21 cellular contexts compared by ENCODE assay signal in genomic region chr10:78354101-78354500, GRCh38.
"Had no signal": no experiment of that assay in that cellular context is flagged by ENCODE, and none has a peak within 500 bp of the region (broad histone marks: within the 10 kb centered on the region; RNA-seq: fewer than 3 reads in every experiment).

No MANE protein-coding gene starts in this region.

- H3K9me3 Mint-ChIP-seq: dendritic cell treated with granulocyte-macrophage colony-stimulating factor and Interleukin-4, amounts not matched to agents 40 ng/mL and 50 ng/mL, for 4 days; effector memory CD8-positive, alpha-beta T cell; naive thymus-derived CD8-positive, alpha-beta T cell; neural crest cell; type B pancreatic cell had no signal

- ATAC-seq: effector memory CD8-positive, alpha-beta T cell; heart left ventricle; left lobe of liver; mucosa of descending colon; naive thymus-derived CD8-positive, alpha-beta T cell; psoas muscle; right lobe of liver had no signal

- H3K27ac Mint-ChIP-seq: dendritic cell treated with granulocyte-macrophage colony-stimulating factor and Interleukin-4, amounts not matched to agents 40 ng/mL and 50 ng/mL, for 4 days; effector memory CD8-positive, alpha-beta T cell; naive thymus-derived CD8-positive, alpha-beta T cell; type B pancreatic cell had no signal

- H3K4me3 Mint-ChIP-seq: dendritic cell treated with granulocyte-macrophage colony-stimulating factor and Interleukin-4, amounts not matched to agents 40 ng/mL and 50 ng/mL, for 4 days; effector memory CD8-positive, alpha-beta T cell; naive thymus-derived CD8-positive, alpha-beta T cell; neural crest cell; type B pancreatic cell had no signal

- DNase-seq: cerebellar nuclear complex; effector memory CD8-positive, alpha-beta T cell; esophagus squamous epithelium; heart left ventricle; hippocampal formation; kidney glomerular epithelial cell; mammary epithelial cell; mucosa of descending colon; naive thymus-derived CD8-positive, alpha-beta T cell; nucleus accumbens; psoas muscle; retina; right lobe of liver; stimulated activated CD4-positive, alpha-beta T cell treated with anti-CD3 and anti-CD28 coated beads, Interleukin-12 subunit alpha, Interleukin-12 subunit beta, amount 100 ng/mL, for 4 hours; stimulated activated CD4-positive, alpha-beta T cell treated with anti-CD3 and anti-CD28 coated beads, Interleukin-2, amount 100 ng/mL, for 48 hours; stimulated activated naive CD4-positive, alpha-beta T cell treated with Interleukin-2 at 50 U/mL for 16 hours had no signal

- H3K36me3 Mint-ChIP-seq: naive thymus-derived CD8-positive, alpha-beta T cell; type B pancreatic cell had no signal

- H3K4me3 ChIP-seq: esophagus squamous epithelium, heart left ventricle, mucosa of descending colon, psoas muscle, right lobe of liver, skin epidermis had no signal
